Comparison of ENCODE assay signal across 15 cellular contexts in genomic region chr21:38790038-38790437, GRCh38. TPM values are rescaled to one million over a fixed set of nuclear protein-coding genes. Genes with fewer than 3 reads are reported as not detected.
DNase-seq lines count a peak whose midpoint lies in the region; ATAC-seq, FAIRE-seq and TF ChIP-seq lines count a peak whose summit lies in the region.
"Had no signal": no experiment of that assay in that cellular context is flagged by ENCODE, and none has a peak within 500 bp of the region (broad histone marks: within the 10 kb centered on the region; RNA-seq: fewer than 3 reads in every experiment).

No MANE protein-coding gene starts in this region.

- H3K4me2 ChIP-seq in BLaER1 treated with 17β-estradiol and CSF1 and Interleukin-3, amounts not matched to agents 10 nM and 100 nM, result peak overlapping the region; percentile 55 to 83 (median 70)

- no peaks in the 10 kb centered on the region for H3K36me3 ChIP-seq in BLaER1 treated with 17β-estradiol and CSF1 and Interleukin-3, amounts not matched to agents 10 nM and 100 nM
- H3K36me3 ChIP-seq in colonic mucosa (no peaks in the 10 kb centered on the region), mucosa of descending colon (ENCODE audit: low read depth) (no peaks in the 10 kb centered on the region), small intestine (ENCODE audit: control insufficient read depth in 2 of 2, insufficient read depth in 2 of 2, low read length in 2 of 2) (no peaks in the 10 kb centered on the region), left ventricle myocardium inferior (no peaks in the 10 kb centered on the region)
- H3K36me3 ChIP-seq: BE2C had no signal

- peak; percentile 43 for ATAC-seq in mucosa of descending colon
- ATAC-seq: HCT116 had no signal

- H3K4me3 ChIP-seq in BLaER1 treated with 17β-estradiol and CSF1 and Interleukin-3, amounts not matched to agents 10 nM and 100 nM, result no peak overlapping the region
- no peak overlapping the region for H3K4me3 ChIP-seq in colonic mucosa
- H3K4me3 ChIP-seq in mucosa of descending colon, result no peak overlapping the region
- no peak overlapping the region for H3K4me3 ChIP-seq in small intestine (ENCODE audit: low read depth in 1 of 2, low read length in 2 of 2)
- no peak overlapping the region for H3K4me3 ChIP-seq in dorsolateral prefrontal cortex
- H3K4me3 ChIP-seq in left ventricle myocardium inferior, result no peak overlapping the region
- H3K4me3 ChIP-seq: GM23248 had no signal

- H3K27ac ChIP-seq in BLaER1 treated with 17β-estradiol and CSF1 and Interleukin-3, amounts not matched to agents 10 nM and 100 nM, result peak overlapping the region in 8 of 11 experiments; percentile 56 to 75 (median 64); a peak in 17 of 22 replicates
- peak overlapping the region; percentile 76 for H3K27ac ChIP-seq in colonic mucosa
- peak overlapping the region; percentile 64 to 81 for H3K27ac ChIP-seq in small intestine (ENCODE audit: low read depth in 1 of 2, low read length in 1 of 2)
- H3K27ac ChIP-seq in dorsolateral prefrontal cortex, result no peak overlapping the region
- H3K27ac ChIP-seq in left ventricle myocardium inferior (replicated peaks), result no peak overlapping the region
- H3K27ac ChIP-seq: GM23248 had no signal

- peaks cover 31 to 55% (median 49%) of the 10 kb centered on the region in 10 experiments for H3K4me1 ChIP-seq in BLaER1 treated with 17β-estradiol and CSF1 and Interleukin-3, amounts not matched to agents 10 nM and 100 nM
- H3K4me1 ChIP-seq in colonic mucosa, result peaks cover 2% of the 10 kb centered on the region
- peaks cover 52% of the 10 kb centered on the region for H3K4me1 ChIP-seq in mucosa of descending colon (ENCODE audit: low read depth)
- H3K4me1 ChIP-seq in small intestine (ENCODE audit: control insufficient read depth in 2 of 2, insufficient read depth in 1 of 2, low read depth in 1 of 2, low read length in 1 of 2), result peaks cover 8 to 30% of the 10 kb centered on the region in 2 donors
- H3K4me1 ChIP-seq in left ventricle myocardium inferior, result no peaks in the 10 kb centered on the region

- H3K9me3 ChIP-seq in BLaER1 treated with 17β-estradiol and CSF1 and Interleukin-3, amounts not matched to agents 10 nM and 100 nM (replicated peaks in 1 of 11), result peaks cover 0 to 35% (median 21%) of the 10 kb centered on the region in 11 experiments; a peak in 18 of 22 replicates
- H3K9me3 ChIP-seq in colonic mucosa (no peaks in the 10 kb centered on the region), mucosa of descending colon (no peaks in the 10 kb centered on the region), small intestine (ENCODE audit: control insufficient read depth, low read depth) (no peaks in the 10 kb centered on the region), left ventricle myocardium inferior (replicated peaks) (peaks cover 9% of the 10 kb centered on the region)
- H3K9me3 ChIP-seq: BE2C had no signal

- intact Hi-C loops in colonic mucosa (cut with DNase I), result no loop called here
- intact Hi-C loops in mucosa of descending colon (cut with DNase I, micrococcal nuclease), result no loop called here
- intact Hi-C loops in dorsolateral prefrontal cortex (cut with DNase I), result no loop called here
- intact Hi-C loops in left ventricle myocardium inferior (cut with micrococcal nuclease), result no loop called here
- intact Hi-C loops in head of caudate nucleus (cut with DNase I), result no loop called here

- DNase-seq in colonic mucosa (peak; percentile 67), mucosa of descending colon (peak in 1 of 3 donors; percentile 45), small intestine (peak; percentile 83), dorsolateral prefrontal cortex (no peak), left ventricle myocardium inferior (no peak), head of caudate nucleus (no peak)
- no peak for DNase-seq in activated CD4-positive, CD25-positive, alpha-beta regulatory T cell treated with anti-CD3 and anti-CD28 coated beads, Interleukin-2, amount 50 U/mL, for 72 hours
- DNase-seq: BE2C; CD4-positive, CD25-positive, alpha-beta regulatory T cell; GM23248 had no signal

- no peaks in the 10 kb centered on the region for H4K20me1 ChIP-seq in BLaER1 treated with 17β-estradiol and CSF1 and Interleukin-3, amounts not matched to agents 10 nM and 100 nM

- no peak for FAIRE-seq in small intestine (lab: Jason Lieb, UNC)
- FAIRE-seq: A204.1, GM18507, H54 had no signal

- peaks cover 0 to 23% (median 0%) of the 10 kb centered on the region in 11 experiments; a peak in 2 of 22 replicates for H3K27me3 ChIP-seq in BLaER1 treated with 17β-estradiol and CSF1 and Interleukin-3, amounts not matched to agents 10 nM and 100 nM
- H3K27me3 ChIP-seq in colonic mucosa (no peaks in the 10 kb centered on the region), small intestine (ENCODE audit: control insufficient read depth in 2 of 2, insufficient read depth in 2 of 2, low read length in 2 of 2) (no peaks in the 10 kb centered on the region), dorsolateral prefrontal cortex (peaks cover 0 to 3% (median 0%) of the 10 kb centered on the region in 45 donors), left ventricle myocardium inferior (ENCODE audit: low read depth) (no peaks in the 10 kb centered on the region)
- H3K27me3 ChIP-seq: BE2C had no signal

- WGBS in small intestine, 3 donors, result 24 to 60% (median 31%) methylated on average over 8 of the region's 8 CpGs

- peak overlapping the region in 2 of 11 experiments; percentile 38 to 57; a peak in 3 of 22 replicates for H3K9ac ChIP-seq in BLaER1 treated with 17β-estradiol and CSF1 and Interleukin-3, amounts not matched to agents 10 nM and 100 nM
- peak overlapping the region in 1 of 2 donors; percentile 81 for H3K9ac ChIP-seq in colonic mucosa (ENCODE audit: low read depth in 2 of 2, low read length in 2 of 2)
- H3K9ac ChIP-seq: GM23248 had no signal

- TF ChIP-seq CTCF in colonic mucosa (IDR thresholded peaks at IDR 0.05) (no peak), mucosa of descending colon (IDR thresholded peaks at IDR 0.05) (no peak), dorsolateral prefrontal cortex (IDR thresholded peaks at IDR 0.05 in 54 of 56, conservative IDR thresholded peaks at IDR 0.05 in 2 of 56; ENCODE audit: low read depth in 1 of 56, partially characterized antibody in 56 of 56) (no peak), left ventricle myocardium inferior (IDR thresholded peaks at IDR 0.05; ENCODE audit: borderline replicate concordance) (no peak)

RNA-seq across cellular contexts. Expression of gene ETS2, which starts 15.7 kb away (rescaled TPM):
- 100 to 1,000 TPM; 110 to 185 TPM for total RNA-seq in colonic mucosa
- total RNA-seq in mucosa of descending colon, result 100 to 1,000 TPM; 115 to 222 (median 171) TPM
- polyA plus RNA-seq in small intestine, result 100 to 1,000 TPM; 129 to 137 (median 133) TPM
- 100 to 1,000 TPM in 86 of 120 experiments, 10 to 100 TPM in 34; 47.9 to 194 (median 111) TPM for total RNA-seq in dorsolateral prefrontal cortex
- 40.9 TPM for total RNA-seq in left ventricle myocardium inferior

Comparison
In these comparisons a context has a peak if more than half of its experiments do, and no peak if none do; other contexts are left out.
1. H3K27ac ChIP-seq: peak in BLaER1 treated with 17β-estradiol and CSF1 and Interleukin-3, amounts not matched to agents 10 nM and 100 nM (8 of 11), colonic mucosa (single experiment) and small intestine (2 of 2); none in dorsolateral prefrontal cortex (0 of 59) and left ventricle myocardium inferior (single experiment).
2. DNase-seq: peak in colonic mucosa (single experiment) and small intestine (single experiment); none in dorsolateral prefrontal cortex (0 of 10), left ventricle myocardium inferior (single experiment), head of caudate nucleus (0 of 42) and activated CD4-positive, CD25-positive, alpha-beta regulatory T cell treated with anti-CD3 and anti-CD28 coated beads, Interleukin-2, amount 50 U/mL, for 72 hours (single experiment).